Comparison of ENCODE assay signal across 11 cellular contexts in genomic region chr17:38727661-38728220, GRCh38. TPM values are rescaled to one million over a fixed set of nuclear protein-coding genes. Genes with fewer than 3 reads are reported as not detected.
A peak's percentile ranks its signal among the peaks of the same experiment; 100 is the strongest.
DNase-seq lines count a peak whose midpoint lies in the region; ATAC-seq, FAIRE-seq and TF ChIP-seq lines count a peak whose summit lies in the region.
"Had no signal": no experiment of that assay in that cellular context is flagged by ENCODE, and none has a peak within 500 bp of the region (broad histone marks: within the 10 kb centered on the region; RNA-seq: fewer than 3 reads in every experiment).

No MANE protein-coding gene starts in this region.

- H3K9ac ChIP-seq in Karpas-422 (ENCODE audit: low read length) = no peak overlapping the region

- H3K36me3 ChIP-seq in Karpas-422 (ENCODE audit: insufficient read depth, low read length) = no peaks in the 10 kb centered on the region
- H3K36me3 ChIP-seq in lower lobe of right lung = peaks cover 20% of the 10 kb centered on the region

- H3K4me2 ChIP-seq in Karpas-422 (ENCODE audit: low read depth, low read length, poor library complexity, severe bottlenecking) = no peak overlapping the region

- intact Hi-C loops in lower lobe of right lung (cut with DNase I) = loop anchor here (10.0 kb wide), 1 partner anchor 53 kb away; the partner anchor contains the start of gene EPOP

- no peaks in the 10 kb centered on the region for H3K9me2 ChIP-seq in Karpas-422 (replicated peaks; ENCODE audit: insufficient read depth, low read length)

- no peaks in the 10 kb centered on the region for H4K20me1 ChIP-seq in Karpas-422 (ENCODE audit: insufficient read depth, low read depth, low read length)

- TF ChIP-seq CTCF in lower lobe of right lung (IDR thresholded peaks at IDR 0.05) = no peak

- H3K27ac ChIP-seq in Karpas-422 (ENCODE audit: low read length) = peak overlapping the region; percentile 43
- peak overlapping the region; percentile 4 for H3K27ac ChIP-seq in lower lobe of right lung
- H3K27ac ChIP-seq: epithelial cell of prostate had no signal

- H3K79me2 ChIP-seq in Karpas-422 (ENCODE audit: low read length) = peaks cover 15% of the 10 kb centered on the region

- no peak overlapping the region for H3K4me3 ChIP-seq in Karpas-422 (ENCODE audit: low read length)
- no peak overlapping the region for H3K4me3 ChIP-seq in lower lobe of right lung

- ATAC-seq in lower lobe of right lung = no peak
- no peak for ATAC-seq in GM21529 (IDR thresholded peaks at IDR 0.05; ENCODE audit: unreplicated experiment)

- no peak for DNase-seq in Karpas-422
- DNase-seq in activated T-cell treated with anti-CD3 and anti-CD28 coated beads for 24 hours (ENCODE audit: low read depth) = peak; percentile 77
- DNase-seq in lower lobe of right lung = no peak
- peak; percentile 30 for DNase-seq in stimulated activated CD8-positive, alpha-beta memory T cell treated with anti-CD3 and anti-CD28 coated beads, Interleukin-7, amount 100 ng/mL, for 24 hours (ENCODE audit: low read depth)
- DNase-seq in AML-193 (lab: John Stamatoyannopoulos, UW) = no peak
- DNase-seq in GM19239 (ENCODE audit: insufficient read length, low spot score) = no peak
- no peak for DNase-seq in HTR-8/SVneo (ENCODE audit: insufficient read length, low spot score)
- DNase-seq: kidney glomerular epithelial cell, retina had no signal

- H3K4me1 ChIP-seq in Karpas-422 (ENCODE audit: low read length) = peaks cover 36% of the 10 kb centered on the region
- H3K4me1 ChIP-seq in lower lobe of right lung = peaks cover 50% of the 10 kb centered on the region

- no peak overlapping the region for H2AFZ ChIP-seq in Karpas-422 (ENCODE audit: low read length)

- H3K9me3 ChIP-seq in Karpas-422 (ENCODE audit: low read length) (no peaks in the 10 kb centered on the region), lower lobe of right lung (no peaks in the 10 kb centered on the region)

- H3K27me3 ChIP-seq in Karpas-422 (ENCODE audit: low read length) = no peaks in the 10 kb centered on the region
- H3K27me3 ChIP-seq in lower lobe of right lung (ENCODE audit: low read depth) = no peaks in the 10 kb centered on the region

- FAIRE-seq in GM19239 (lab: Jason Lieb, UNC) (no peak), HTR-8/SVneo (lab: Jason Lieb, UNC) (no peak)

RNA-seq across cellular contexts. Expression of gene CISD3, which starts 2.4 kb away (rescaled TPM):
- total RNA-seq in Karpas-422 (2014; rRNA removed; shearing (Covaris generic); ENCODE audit: low replicate concordance) = 6.8 and 15.2 TPM in 2 replicates
- 31.3 TPM for total RNA-seq in lower lobe of right lung

RNA-seq across cellular contexts. Expression of gene PCGF2, which starts 20.4 kb away (rescaled TPM):
- 0.15 and 0.58 TPM in 2 replicates for total RNA-seq in Karpas-422 (2014; rRNA removed; shearing (Covaris generic); ENCODE audit: low replicate concordance)
- total RNA-seq in lower lobe of right lung = 53.5 TPM

RNA-seq across cellular contexts. Expression of gene MLLT6, which starts 22.7 kb away (rescaled TPM):
- total RNA-seq in Karpas-422 (2014; rRNA removed; shearing (Covaris generic); ENCODE audit: low replicate concordance) = 72.4 and 119 TPM in 2 replicates
- 135 TPM for total RNA-seq in lower lobe of right lung

RNA-seq across cellular contexts. Expression of gene PSMB3, which starts 24.8 kb away (rescaled TPM):
- 243 and 277 TPM in 2 replicates for total RNA-seq in Karpas-422 (2014; rRNA removed; shearing (Covaris generic); ENCODE audit: low replicate concordance)
- 128 TPM for total RNA-seq in lower lobe of right lung

RNA-seq across cellular contexts. Expression of gene EPOP, which starts 53.0 kb away (rescaled TPM):
- total RNA-seq in Karpas-422 (2014; rRNA removed; shearing (Covaris generic); ENCODE audit: low replicate concordance) = 7.6 and 19.9 TPM in 2 replicates
- 1.0 TPM for total RNA-seq in lower lobe of right lung

Comparison
In these comparisons a context has a peak if more than half of its experiments do, and no peak if none do; other contexts are left out.
1. DNase-seq: peak in activated T-cell treated with anti-CD3 and anti-CD28 coated beads for 24 hours (single experiment) and stimulated activated CD8-positive, alpha-beta memory T cell treated with anti-CD3 and anti-CD28 coated beads, Interleukin-7, amount 100 ng/mL, for 24 hours (single experiment); none in Karpas-422 (single experiment), lower lobe of right lung (single experiment), AML-193 (0 of 2), GM19239 (single experiment) and HTR-8/SVneo (single experiment).
2. RNA of gene PCGF2, which starts 20.4 kb away (total RNA-seq): 53.5 TPM in lower lobe of right lung (single experiment); 0.15 to 0.58 TPM in Karpas-422; every median in the first group is over 10 times any median in the second.